Comparison of ENCODE assay signal across 1 cellular context in the genomic region with DNA sequence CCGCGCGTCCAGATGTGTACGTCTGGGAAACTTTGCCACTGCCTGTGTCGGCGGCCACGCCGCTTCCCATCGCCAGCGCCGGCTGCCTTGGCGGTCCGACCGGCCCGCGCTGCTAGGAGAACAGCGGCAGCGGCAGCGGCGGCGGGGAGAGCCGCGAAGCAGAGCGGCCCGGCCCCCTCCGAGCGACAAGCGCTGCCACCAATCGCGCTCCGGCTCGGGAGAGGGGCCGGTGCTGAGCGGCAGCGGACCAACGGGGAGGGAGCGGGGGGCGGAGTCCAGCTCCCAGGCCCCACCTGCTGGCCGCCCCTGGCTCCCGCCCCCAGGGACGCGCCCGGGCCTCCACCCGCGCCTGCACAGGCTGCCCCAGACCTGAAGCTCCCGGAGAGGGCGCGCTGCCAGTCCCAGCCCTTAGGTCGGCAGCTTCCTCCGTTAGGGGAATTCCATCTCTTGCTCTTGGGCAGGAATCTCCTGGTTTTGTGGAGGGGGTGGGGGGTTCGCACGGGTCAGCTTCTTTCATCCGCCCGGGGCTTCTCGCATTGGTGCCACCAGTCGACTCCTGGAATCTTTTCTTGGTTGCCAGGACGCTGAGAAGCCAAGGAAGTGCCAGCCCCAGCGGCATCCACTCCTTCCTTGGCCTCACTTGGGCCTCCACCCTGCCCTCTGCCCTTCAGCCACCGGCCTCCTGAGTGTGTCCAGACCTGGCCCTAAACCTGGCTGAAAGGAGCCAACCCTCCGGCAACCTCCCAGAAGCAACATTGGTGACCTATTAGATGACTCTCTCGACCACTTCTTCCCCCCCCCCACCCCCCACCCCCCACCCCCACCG.
TF ChIP-seq lines count a peak whose summit lies in the region.

A gene (minus strand): TSS at position 125 of the 826 bp plus-strand sequence.

TF ChIP-seq in GM12878, 131 proteins besides CTCF, POLR2A, EP300 and RAD21 (continued from another document):
- TF ChIP-seq, protein P1, sequence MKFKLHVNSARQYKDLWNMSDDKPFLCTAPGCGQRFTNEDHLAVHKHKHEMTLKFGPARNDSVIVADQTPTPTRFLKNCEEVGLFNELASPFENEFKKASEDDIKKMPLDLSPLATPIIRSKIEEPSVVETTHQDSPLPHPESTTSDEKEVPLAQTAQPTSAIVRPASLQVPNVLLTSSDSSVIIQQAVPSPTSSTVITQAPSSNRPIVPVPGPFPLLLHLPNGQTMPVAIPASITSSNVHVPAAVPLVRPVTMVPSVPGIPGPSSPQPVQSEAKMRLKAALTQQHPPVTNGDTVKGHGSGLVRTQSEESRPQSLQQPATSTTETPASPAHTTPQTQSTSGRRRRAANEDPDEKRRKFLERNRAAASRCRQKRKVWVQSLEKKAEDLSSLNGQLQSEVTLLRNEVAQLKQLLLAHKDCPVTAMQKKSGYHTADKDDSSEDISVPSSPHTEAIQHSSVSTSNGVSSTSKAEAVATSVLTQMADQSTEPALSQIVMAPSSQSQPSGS (IDR thresholded peaks at IDR 0.05; ENCODE audit: low read length) = no peak
- no peak for TF ChIP-seq IRF4 (IDR thresholded peaks at IDR 0.05; ENCODE audit: low read depth, low read length)
- TF ChIP-seq MYC (IDR thresholded peaks at IDR 0.05; ENCODE audit: insufficient read depth, insufficient read length, insufficient replicate concordance, low read length, severe bottlenecking) = no peak
- TF ChIP-seq, protein P2, sequence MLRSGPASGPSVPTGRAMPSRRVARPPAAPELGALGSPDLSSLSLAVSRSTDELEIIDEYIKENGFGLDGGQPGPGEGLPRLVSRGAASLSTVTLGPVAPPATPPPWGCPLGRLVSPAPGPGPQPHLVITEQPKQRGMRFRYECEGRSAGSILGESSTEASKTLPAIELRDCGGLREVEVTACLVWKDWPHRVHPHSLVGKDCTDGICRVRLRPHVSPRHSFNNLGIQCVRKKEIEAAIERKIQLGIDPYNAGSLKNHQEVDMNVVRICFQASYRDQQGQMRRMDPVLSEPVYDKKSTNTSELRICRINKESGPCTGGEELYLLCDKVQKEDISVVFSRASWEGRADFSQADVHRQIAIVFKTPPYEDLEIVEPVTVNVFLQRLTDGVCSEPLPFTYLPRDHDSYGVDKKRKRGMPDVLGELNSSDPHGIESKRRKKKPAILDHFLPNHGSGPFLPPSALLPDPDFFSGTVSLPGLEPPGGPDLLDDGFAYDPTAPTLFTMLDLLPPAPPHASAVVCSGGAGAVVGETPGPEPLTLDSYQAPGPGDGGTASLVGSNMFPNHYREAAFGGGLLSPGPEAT (IDR thresholded peaks at IDR 0.05; ENCODE audit: low read depth) = peak; percentile 41; the same call in 1 of the 2 replicates
- TF ChIP-seq PML (IDR thresholded peaks at IDR 0.05; ENCODE audit: low read length) = no peak
- TF ChIP-seq RELA (IDR thresholded peaks at IDR 0.05; ENCODE audit: borderline replicate concordance, partially characterized antibody) = peak; percentile 72
- no peak for TF ChIP-seq NFIC (IDR thresholded peaks at IDR 0.05; ENCODE audit: low read depth, low read length)
- no peak for TF ChIP-seq HDAC2 (IDR thresholded peaks at IDR 0.05)
- no peak for TF ChIP-seq CEBPB (IDR thresholded peaks at IDR 0.05; ENCODE audit: borderline replicate concordance in 1 of 2, low read depth in 2 of 2, low read length in 2 of 2)
- TF ChIP-seq HCFC1 (IDR thresholded peaks at IDR 0.05; ENCODE audit: low read length) = no peak
- no peak; the same call in 1 of the 2 replicates for TF ChIP-seq EED (IDR thresholded peaks at IDR 0.05; ENCODE audit: low read depth)
- TF ChIP-seq NR2C1 (IDR thresholded peaks at IDR 0.05) = no peak
- TF ChIP-seq IKZF1 (conservative IDR thresholded peaks at IDR 0.05) = peak; percentile 69
- TF ChIP-seq SMAD1 (IDR thresholded peaks at IDR 0.05; ENCODE audit: low read depth, partially characterized antibody) = no peak
- no peak for TF ChIP-seq NFXL1 (IDR thresholded peaks at IDR 0.05; ENCODE audit: borderline replicate concordance)
- no peak for TF ChIP-seq NRF1 (conservative IDR thresholded peaks at IDR 0.05; ENCODE audit: low read depth, low read length)
- no peak for TF ChIP-seq KLF5 (IDR thresholded peaks at IDR 0.05; ENCODE audit: partially characterized antibody)
- TF ChIP-seq RAD51 (IDR thresholded peaks at IDR 0.05) = no peak
- TF ChIP-seq ZNF217 (IDR thresholded peaks at IDR 0.05) = no peak
- no peak for TF ChIP-seq HDAC6 (IDR thresholded peaks at IDR 0.05; ENCODE audit: unreplicated experiment)
- TF ChIP-seq SMC3 (IDR thresholded peaks at IDR 0.05; ENCODE audit: borderline replicate concordance, low read length) = peak; percentile 9; the same call in 1 of the 2 replicates
- TF ChIP-seq, protein P3, sequence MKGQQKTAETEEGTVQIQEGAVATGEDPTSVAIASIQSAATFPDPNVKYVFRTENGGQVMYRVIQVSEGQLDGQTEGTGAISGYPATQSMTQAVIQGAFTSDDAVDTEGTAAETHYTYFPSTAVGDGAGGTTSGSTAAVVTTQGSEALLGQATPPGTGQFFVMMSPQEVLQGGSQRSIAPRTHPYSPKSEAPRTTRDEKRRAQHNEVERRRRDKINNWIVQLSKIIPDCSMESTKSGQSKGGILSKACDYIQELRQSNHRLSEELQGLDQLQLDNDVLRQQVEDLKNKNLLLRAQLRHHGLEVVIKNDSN (IDR thresholded peaks at IDR 0.05; ENCODE audit: borderline replicate concordance, extremely low read length, insufficient read depth, low read depth, low read length) = no peak
- TF ChIP-seq BHLHE40 (IDR thresholded peaks at IDR 0.05; ENCODE audit: borderline replicate concordance in 1 of 2, low read depth in 2 of 2, low read length in 1 of 2) = peak in 1 of 2 experiments; percentile 51; a peak in 2 of 4 replicates
- no peak for TF ChIP-seq CBX5 (IDR thresholded peaks at IDR 0.05; ENCODE audit: low read depth)
- TF ChIP-seq FOXM1 (IDR thresholded peaks at IDR 0.05; ENCODE audit: low read depth, low read length) = no peak
- TF ChIP-seq, protein P4, sequence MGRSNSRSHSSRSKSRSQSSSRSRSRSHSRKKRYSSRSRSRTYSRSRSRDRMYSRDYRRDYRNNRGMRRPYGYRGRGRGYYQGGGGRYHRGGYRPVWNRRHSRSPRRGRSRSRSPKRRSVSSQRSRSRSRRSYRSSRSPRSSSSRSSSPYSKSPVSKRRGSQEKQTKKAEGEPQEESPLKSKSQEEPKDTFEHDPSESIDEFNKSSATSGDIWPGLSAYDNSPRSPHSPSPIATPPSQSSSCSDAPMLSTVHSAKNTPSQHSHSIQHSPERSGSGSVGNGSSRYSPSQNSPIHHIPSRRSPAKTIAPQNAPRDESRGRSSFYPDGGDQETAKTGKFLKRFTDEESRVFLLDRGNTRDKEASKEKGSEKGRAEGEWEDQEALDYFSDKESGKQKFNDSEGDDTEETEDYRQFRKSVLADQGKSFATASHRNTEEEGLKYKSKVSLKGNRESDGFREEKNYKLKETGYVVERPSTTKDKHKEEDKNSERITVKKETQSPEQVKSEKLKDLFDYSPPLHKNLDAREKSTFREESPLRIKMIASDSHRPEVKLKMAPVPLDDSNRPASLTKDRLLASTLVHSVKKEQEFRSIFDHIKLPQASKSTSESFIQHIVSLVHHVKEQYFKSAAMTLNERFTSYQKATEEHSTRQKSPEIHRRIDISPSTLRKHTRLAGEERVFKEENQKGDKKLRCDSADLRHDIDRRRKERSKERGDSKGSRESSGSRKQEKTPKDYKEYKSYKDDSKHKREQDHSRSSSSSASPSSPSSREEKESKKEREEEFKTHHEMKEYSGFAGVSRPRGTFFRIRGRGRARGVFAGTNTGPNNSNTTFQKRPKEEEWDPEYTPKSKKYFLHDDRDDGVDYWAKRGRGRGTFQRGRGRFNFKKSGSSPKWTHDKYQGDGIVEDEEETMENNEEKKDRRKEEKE (IDR thresholded peaks at IDR 0.05) = no peak
- TF ChIP-seq SMARCA5 (IDR thresholded peaks at IDR 0.05) = no peak
- no peak for TF ChIP-seq RUNX3 (IDR thresholded peaks at IDR 0.05; ENCODE audit: low read length)
TF ChIP-seq in GM12878: peak in this region for 21.
